30 cellular contexts compared by ENCODE assay signal in genomic region chr1:53511323-53511932, GRCh38. TPM values are rescaled to one million over a fixed set of nuclear protein-coding genes. Genes with fewer than 3 reads are reported as not detected.
DNase-seq lines count a peak whose midpoint lies in the region; ATAC-seq and TF ChIP-seq lines count a peak whose summit lies in the region.
"Had no signal": no experiment of that assay in that cellular context is flagged by ENCODE, and none has a peak within 500 bp of the region (broad histone marks: within the 10 kb centered on the region; RNA-seq: fewer than 3 reads in every experiment).

No MANE protein-coding gene starts in this region.

- intact Hi-C loops in left ventricle myocardium inferior (cut with micrococcal nuclease) (no loop called here), sciatic nerve (cut with DNase I) (no loop called here)

- H3K4me3 Mint-ChIP-seq in stimulated activated effector memory CD8-positive, alpha-beta T cell treated with anti-CD3 and anti-CD28 coated beads, Interleukin-12 subunit alpha, Interleukin-12 subunit beta, amount 100 ng/mL, for 72 hours = no peak overlapping the region
- H3K4me3 Mint-ChIP-seq in activated T-cell treated with anti-CD3 and anti-CD28 coated beads, Interleukin-2, amount 50 U/mL, for 24 hours = no peak overlapping the region
- H3K4me3 Mint-ChIP-seq: activated CD4-positive, alpha-beta T cell treated with anti-CD3 and anti-CD28 coated beads, Interleukin-2, amount 10 ng/mL, durations not matched to agents 7 days and 5 days; activated CD8-positive, alpha-beta memory T cell treated with anti-CD3 and anti-CD28 coated beads, Interleukin-2, amount 10 ng/mL, durations not matched to agents 7 days and 5 days; activated naive CD4-positive, alpha-beta T cell treated with anti-CD3 and anti-CD28 coated beads, Interleukin-2, amount 10 ng/mL, durations not matched to agents 7 days and 5 days; CD4-positive, CD25-positive, alpha-beta regulatory T cell; T-helper 2 cell treated with Interferon-gamma antibody and Interleukin-4, amounts not matched to agents 5 μg/mL and 100 μg/mL, for 36 hours had no signal

- H3K9me3 ChIP-seq in left ventricle myocardium inferior (replicated peaks) = no peaks in the 10 kb centered on the region
- H3K9me3 ChIP-seq: neutrophil had no signal

- H3K4me3 ChIP-seq in left ventricle myocardium inferior = no peak overlapping the region

- no peaks in the 10 kb centered on the region for H3K36me3 ChIP-seq in left ventricle myocardium inferior
- H3K36me3 ChIP-seq: neutrophil had no signal

- H3K27me3 Mint-ChIP-seq in activated T-cell treated with anti-CD3 and anti-CD28 coated beads, Interleukin-2, amount 50 U/mL, for 24 hours = no peaks in the 10 kb centered on the region
- H3K27me3 Mint-ChIP-seq: activated CD4-positive, alpha-beta T cell treated with anti-CD3 and anti-CD28 coated beads, Interleukin-2, amount 10 ng/mL, durations not matched to agents 7 days and 5 days; activated CD8-positive, alpha-beta memory T cell treated with anti-CD3 and anti-CD28 coated beads, Interleukin-2, amount 10 ng/mL, durations not matched to agents 7 days and 5 days; CD4-positive, CD25-positive, alpha-beta regulatory T cell had no signal

- peaks cover 13% of the 10 kb centered on the region for H3K4me1 ChIP-seq in left ventricle myocardium inferior

- TF ChIP-seq CTCF in left ventricle myocardium inferior (IDR thresholded peaks at IDR 0.05; ENCODE audit: borderline replicate concordance) = no peak

- H3K9me3 Mint-ChIP-seq in stimulated activated effector memory CD8-positive, alpha-beta T cell treated with anti-CD3 and anti-CD28 coated beads, Interleukin-12 subunit alpha, Interleukin-12 subunit beta, amount 100 ng/mL, for 72 hours = no peaks in the 10 kb centered on the region
- no peaks in the 10 kb centered on the region for H3K9me3 Mint-ChIP-seq in activated T-cell treated with anti-CD3 and anti-CD28 coated beads, Interleukin-2, amount 50 U/mL, for 24 hours
- H3K9me3 Mint-ChIP-seq: activated CD4-positive, alpha-beta T cell treated with anti-CD3 and anti-CD28 coated beads, Interleukin-2, amount 10 ng/mL, durations not matched to agents 7 days and 5 days; activated naive CD4-positive, alpha-beta T cell treated with anti-CD3 and anti-CD28 coated beads, Interleukin-2, amount 10 ng/mL, durations not matched to agents 7 days and 5 days; CD4-positive, CD25-positive, alpha-beta regulatory T cell; T-helper 2 cell treated with Interferon-gamma antibody and Interleukin-4, amounts not matched to agents 5 μg/mL and 100 μg/mL, for 36 hours had no signal

- peak overlapping the region; percentile 46 for H3K27ac ChIP-seq in left ventricle myocardium inferior (replicated peaks)
- H3K27ac ChIP-seq: neutrophil had no signal

- no peak overlapping the region for H3K27ac Mint-ChIP-seq in stimulated activated effector memory CD8-positive, alpha-beta T cell treated with anti-CD3 and anti-CD28 coated beads, Interleukin-12 subunit alpha, Interleukin-12 subunit beta, amount 100 ng/mL, for 72 hours
- H3K27ac Mint-ChIP-seq in activated T-cell treated with anti-CD3 and anti-CD28 coated beads, Interleukin-2, amount 50 U/mL, for 24 hours = no peak overlapping the region
- H3K27ac Mint-ChIP-seq: activated CD4-positive, alpha-beta T cell treated with anti-CD3 and anti-CD28 coated beads, Interleukin-2, amount 10 ng/mL, durations not matched to agents 7 days and 5 days; activated CD8-positive, alpha-beta memory T cell treated with anti-CD3 and anti-CD28 coated beads, Interleukin-2, amount 10 ng/mL, durations not matched to agents 7 days and 5 days; activated naive CD4-positive, alpha-beta T cell treated with anti-CD3 and anti-CD28 coated beads, Interleukin-2, amount 10 ng/mL, durations not matched to agents 7 days and 5 days; CD4-positive, CD25-positive, alpha-beta regulatory T cell; T-helper 2 cell treated with Interferon-gamma antibody and Interleukin-4, amounts not matched to agents 5 μg/mL and 100 μg/mL, for 36 hours had no signal

- peak; percentile 54 for DNase-seq in EH (ENCODE audit: low read depth)
- DNase-seq in left ventricle myocardium inferior = peak; percentile 36
- no peak for DNase-seq in sciatic nerve (ENCODE audit: low spot score)
- no peak for DNase-seq in stimulated activated effector memory CD8-positive, alpha-beta T cell treated with anti-CD3 and anti-CD28 coated beads, Interleukin-12 subunit alpha, Interleukin-12 subunit beta, amount 100 ng/mL, for 72 hours (ENCODE audit: low spot score in 2 of 2)
- DNase-seq in activated T-cell treated with anti-CD3 and anti-CD28 coated beads, Interleukin-2, amount 50 U/mL, for 24 hours = no peak
- DNase-seq: activated CD4-positive, alpha-beta T cell treated with anti-CD3 and anti-CD28 coated beads, Interleukin-2, amount 10 ng/mL, durations not matched to agents 7 days and 5 days; activated CD8-positive, alpha-beta memory T cell treated with anti-CD3 and anti-CD28 coated beads, Interleukin-2, amount 10 ng/mL, durations not matched to agents 7 days and 5 days; activated naive CD4-positive, alpha-beta T cell treated with anti-CD3 and anti-CD28 coated beads, Interleukin-2, amount 10 ng/mL, durations not matched to agents 7 days and 5 days; amygdala; caudate nucleus; CD4-positive, CD25-positive, alpha-beta regulatory T cell; DMS 273 treated with DMSO at 0.1 percent for 48 hours; GDM1; MV-4-11; NCI-H1694; NCI-H2171 treated with DMSO at 0.1 percent for 48 hours; NCI-H524; stimulated activated CD4-positive, alpha-beta T cell treated with anti-CD3 and anti-CD28 coated beads, Interleukin-2, amount 100 ng/mL, for 48 hours; stimulated activated naive CD4-positive, alpha-beta T cell had no signal

- peaks cover 22% of the 10 kb centered on the region for H3K27me3 ChIP-seq in left ventricle myocardium inferior (ENCODE audit: low read depth)

- H3K36me3 Mint-ChIP-seq in stimulated activated effector memory CD8-positive, alpha-beta T cell treated with anti-CD3 and anti-CD28 coated beads, Interleukin-12 subunit alpha, Interleukin-12 subunit beta, amount 100 ng/mL, for 72 hours = no peaks in the 10 kb centered on the region
- no peaks in the 10 kb centered on the region for H3K36me3 Mint-ChIP-seq in activated T-cell treated with anti-CD3 and anti-CD28 coated beads, Interleukin-2, amount 50 U/mL, for 24 hours (ENCODE audit: low read depth)
- H3K36me3 Mint-ChIP-seq: activated CD8-positive, alpha-beta memory T cell treated with anti-CD3 and anti-CD28 coated beads, Interleukin-2, amount 10 ng/mL, durations not matched to agents 7 days and 5 days; activated naive CD4-positive, alpha-beta T cell treated with anti-CD3 and anti-CD28 coated beads, Interleukin-2, amount 10 ng/mL, durations not matched to agents 7 days and 5 days; CD4-positive, CD25-positive, alpha-beta regulatory T cell had no signal

- H3K4me1 Mint-ChIP-seq in stimulated activated effector memory CD8-positive, alpha-beta T cell treated with anti-CD3 and anti-CD28 coated beads, Interleukin-12 subunit alpha, Interleukin-12 subunit beta, amount 100 ng/mL, for 72 hours = peaks cover 8% of the 10 kb centered on the region
- H3K4me1 Mint-ChIP-seq in activated T-cell treated with anti-CD3 and anti-CD28 coated beads, Interleukin-2, amount 50 U/mL, for 24 hours (ENCODE audit: low read depth) = no peaks in the 10 kb centered on the region
- H3K4me1 Mint-ChIP-seq: activated CD4-positive, alpha-beta T cell treated with anti-CD3 and anti-CD28 coated beads, Interleukin-2, amount 10 ng/mL, durations not matched to agents 7 days and 5 days; activated CD8-positive, alpha-beta memory T cell treated with anti-CD3 and anti-CD28 coated beads, Interleukin-2, amount 10 ng/mL, durations not matched to agents 7 days and 5 days; activated naive CD4-positive, alpha-beta T cell treated with anti-CD3 and anti-CD28 coated beads, Interleukin-2, amount 10 ng/mL, durations not matched to agents 7 days and 5 days; CD4-positive, CD25-positive, alpha-beta regulatory T cell had no signal

- ATAC-seq in SK-N-SH treated with all-trans-retinoic acid at 6 μM for 48 hours (peak; percentile 51; the same call in 2 of the 3 replicates), sciatic nerve (peak; percentile 64), HG02623 (IDR thresholded peaks at IDR 0.05; ENCODE audit: unreplicated experiment) (no peak), HG03159 (IDR thresholded peaks at IDR 0.05; ENCODE audit: unreplicated experiment) (no peak)
- ATAC-seq in stimulated activated effector memory CD8-positive, alpha-beta T cell treated with anti-CD3 and anti-CD28 coated beads, Interleukin-12 subunit alpha, Interleukin-12 subunit beta, amount 100 ng/mL, for 72 hours = no peak
- ATAC-seq: activated CD8-positive, alpha-beta memory T cell treated with anti-CD3 and anti-CD28 coated beads, Interleukin-2, amount 10 ng/mL, durations not matched to agents 7 days and 5 days had no signal

TF ChIP-seq in SK-N-SH treated with all-trans-retinoic acid at 6 μM for 48 hours, 23 proteins besides CTCF, POLR2A, EP300 and RAD21 (continues in another document):
- TF ChIP-seq ZNF8 (CRISPR knock-in tag; IDR thresholded peaks at IDR 0.05) = no peak
- TF ChIP-seq ZFP30 (CRISPR knock-in tag; IDR thresholded peaks at IDR 0.05) = no peak
- TF ChIP-seq ZNF565 (CRISPR knock-in tag; conservative IDR thresholded peaks at IDR 0.05; ENCODE audit: low read depth) = no peak
- no peak for TF ChIP-seq PATZ1 (CRISPR knock-in tag; IDR thresholded peaks at IDR 0.05; ENCODE audit: borderline replicate concordance)

RNA-seq across cellular contexts. Expression of gene DMRTB1, which starts 52.2 kb away (rescaled TPM):
- total RNA-seq in left ventricle myocardium inferior (not detected), sciatic nerve (not detected)
- total RNA-seq: activated CD8-positive, alpha-beta memory T cell treated with anti-CD3 and anti-CD28 coated beads, Interleukin-2, amount 10 ng/mL, durations not matched to agents 7 days and 5 days; CD4-positive, CD25-positive, alpha-beta regulatory T cell; dermis microvascular lymphatic vessel endothelial cell; endothelial cell of umbilical vein; kidney epithelial cell; lung microvascular endothelial cell; pulmonary artery endothelial cell; temporal lobe had no signal

Comparison
In these comparisons a context has a peak if more than half of its experiments do, and no peak if none do; other contexts are left out.
1. DNase-seq: peak in EH (single experiment) and left ventricle myocardium inferior (single experiment); none in sciatic nerve (single experiment), stimulated activated effector memory CD8-positive, alpha-beta T cell treated with anti-CD3 and anti-CD28 coated beads, Interleukin-12 subunit alpha, Interleukin-12 subunit beta, amount 100 ng/mL, for 72 hours (0 of 2) and activated T-cell treated with anti-CD3 and anti-CD28 coated beads, Interleukin-2, amount 50 U/mL, for 24 hours (single experiment).
2. ATAC-seq: peak in SK-N-SH treated with all-trans-retinoic acid at 6 μM for 48 hours (single experiment) and sciatic nerve (single experiment); none in stimulated activated effector memory CD8-positive, alpha-beta T cell treated with anti-CD3 and anti-CD28 coated beads, Interleukin-12 subunit alpha, Interleukin-12 subunit beta, amount 100 ng/mL, for 72 hours (single experiment), HG02623 (single experiment) and HG03159 (single experiment).